In the genomic region with DNA sequence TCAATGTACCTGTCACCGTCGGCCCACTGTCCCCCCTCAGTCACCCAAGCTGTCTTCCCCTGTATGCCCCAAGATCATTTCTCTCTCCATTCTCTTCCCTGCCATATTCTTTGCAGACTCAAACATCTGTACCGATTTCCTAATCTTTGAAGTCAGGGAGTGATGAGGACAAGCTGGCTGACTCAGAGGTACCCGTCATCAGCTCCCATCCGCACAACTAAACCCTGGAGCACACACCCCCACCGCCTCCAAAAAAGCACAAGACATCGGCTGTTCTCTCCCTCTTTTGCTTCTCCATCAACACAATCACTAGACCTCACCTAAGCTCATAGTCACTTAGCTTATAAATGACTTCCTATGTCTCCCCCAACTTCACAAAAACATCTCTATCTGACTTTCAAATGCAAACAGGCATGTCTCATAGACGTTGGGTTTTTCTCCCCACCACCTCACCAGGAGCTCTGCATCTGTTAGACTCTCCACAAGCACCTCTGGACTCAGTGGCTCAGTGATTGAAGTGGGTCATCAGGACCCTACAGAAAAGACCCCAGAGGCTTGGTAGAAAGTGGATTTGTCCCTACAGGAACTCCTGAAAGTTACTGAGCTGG, we compare ENCODE assay signal across 14 cellular contexts. TPM values are rescaled to one million over a fixed set of nuclear protein-coding genes. Genes with fewer than 3 reads are reported as not detected.
A peak's percentile ranks its signal among the peaks of the same experiment; 100 is the strongest.
DNase-seq lines count a peak whose midpoint lies in the region; ATAC-seq and TF ChIP-seq lines count a peak whose summit lies in the region.
"Had no signal": no experiment of that assay in that cellular context is flagged by ENCODE, and none has a peak within 500 bp of the region (broad histone marks: within the 10 kb centered on the region; RNA-seq: fewer than 3 reads in every experiment).

No MANE protein-coding gene starts in this region.

- no peaks in the 10 kb centered on the region for H3K36me3 ChIP-seq in endodermal cell (ENCODE audit: control insufficient read depth, insufficient read depth, low read length)
- H3K36me3 ChIP-seq: uterus had no signal

- no peaks in the 10 kb centered on the region for H3K4me1 ChIP-seq in endodermal cell (ENCODE audit: control insufficient read depth, insufficient read depth, low read length)
- H3K4me1 ChIP-seq: uterus had no signal

- H3K9me3 Mint-ChIP-seq in activated T-cell treated with anti-CD3 and anti-CD28 coated beads, Interleukin-2, amount 50 U/mL, for 72 hours = no peaks in the 10 kb centered on the region
- no peaks in the 10 kb centered on the region for H3K9me3 Mint-ChIP-seq in activated naive CD8-positive, alpha-beta T cell treated with anti-CD3 and anti-CD28 coated beads for 36 hours
- no peaks in the 10 kb centered on the region for H3K9me3 Mint-ChIP-seq in stimulated activated naive CD8-positive, alpha-beta T cell treated with anti-CD3 and anti-CD28 coated beads, Interleukin-15, amount 100 ng/mL, for 72 hours
- no peaks in the 10 kb centered on the region for H3K9me3 Mint-ChIP-seq in endodermal cell

- H3K4me1 Mint-ChIP-seq in activated T-cell treated with anti-CD3 and anti-CD28 coated beads, Interleukin-2, amount 50 U/mL, for 72 hours (ENCODE audit: low read depth) = peaks cover 11% of the 10 kb centered on the region
- peaks cover 15% of the 10 kb centered on the region for H3K4me1 Mint-ChIP-seq in activated naive CD8-positive, alpha-beta T cell treated with anti-CD3 and anti-CD28 coated beads for 36 hours
- H3K4me1 Mint-ChIP-seq in stimulated activated naive CD8-positive, alpha-beta T cell treated with anti-CD3 and anti-CD28 coated beads, Interleukin-15, amount 100 ng/mL, for 72 hours = peaks cover 15% of the 10 kb centered on the region
- H3K4me1 Mint-ChIP-seq in endodermal cell = no peaks in the 10 kb centered on the region

- TF ChIP-seq CTCF in fibroblast of villous mesenchyme (IDR thresholded peaks at IDR 0.05; ENCODE audit: insufficient read depth, low read depth, low read length) = no peak
- TF ChIP-seq CTCF in endodermal cell (conservative IDR thresholded peaks at IDR 0.05) = no peak

- peaks cover 31% of the 10 kb centered on the region for H3K27me3 Mint-ChIP-seq in activated T-cell treated with anti-CD3 and anti-CD28 coated beads, Interleukin-2, amount 50 U/mL, for 72 hours (ENCODE audit: low read depth)
- H3K27me3 Mint-ChIP-seq in activated naive CD8-positive, alpha-beta T cell treated with anti-CD3 and anti-CD28 coated beads for 36 hours = peaks cover 31% of the 10 kb centered on the region
- peaks cover 15% of the 10 kb centered on the region for H3K27me3 Mint-ChIP-seq in stimulated activated naive CD8-positive, alpha-beta T cell treated with anti-CD3 and anti-CD28 coated beads, Interleukin-15, amount 100 ng/mL, for 72 hours
- H3K27me3 Mint-ChIP-seq in endodermal cell (ENCODE audit: insufficient read depth) = peaks cover 28% of the 10 kb centered on the region

- no peak overlapping the region for H3K9ac ChIP-seq in endodermal cell (ENCODE audit: extremely low read depth, low read length, poor library complexity, severe bottlenecking)

- 72 to 81% methylated on average over 7 to 8 of the region's 8 CpGs for WGBS in endodermal cell (ENCODE audit: insufficient coverage in 1 of 2, insufficient read length in 1 of 2), 2 experiments

- H3K4me3 ChIP-seq in fibroblast of villous mesenchyme (ENCODE audit: low read depth, low read length) (no peak overlapping the region), endodermal cell (ENCODE audit: low read length) (no peak overlapping the region)
- H3K4me3 ChIP-seq: uterus had no signal

- no peak overlapping the region for H3K27ac Mint-ChIP-seq in activated T-cell treated with anti-CD3 and anti-CD28 coated beads, Interleukin-2, amount 50 U/mL, for 72 hours
- peak overlapping the region; percentile 62 for H3K27ac Mint-ChIP-seq in activated naive CD8-positive, alpha-beta T cell treated with anti-CD3 and anti-CD28 coated beads for 36 hours
- peak overlapping the region in 1 of 2 donors; percentile 5 for H3K27ac Mint-ChIP-seq in stimulated activated naive CD8-positive, alpha-beta T cell treated with anti-CD3 and anti-CD28 coated beads, Interleukin-15, amount 100 ng/mL, for 72 hours
- H3K27ac Mint-ChIP-seq in endodermal cell = no peak overlapping the region

- ATAC-seq in activated T-cell treated with anti-CD3 and anti-CD28 coated beads, Interleukin-2, amount 50 U/mL, for 72 hours (replicated peaks in 1 of 2) = peak; percentile 39 to 63
- ATAC-seq in stimulated activated naive CD8-positive, alpha-beta T cell treated with anti-CD3 and anti-CD28 coated beads, Interleukin-15, amount 100 ng/mL, for 72 hours = peak; percentile 31
- no peak for ATAC-seq in GM21381 (IDR thresholded peaks at IDR 0.05; ENCODE audit: unreplicated experiment)

- H3K4me3 Mint-ChIP-seq in activated T-cell treated with anti-CD3 and anti-CD28 coated beads, Interleukin-2, amount 50 U/mL, for 72 hours = no peak overlapping the region
- H3K4me3 Mint-ChIP-seq in activated naive CD8-positive, alpha-beta T cell treated with anti-CD3 and anti-CD28 coated beads for 36 hours = no peak overlapping the region
- peak overlapping the region in 1 of 2 donors; percentile 11 for H3K4me3 Mint-ChIP-seq in stimulated activated naive CD8-positive, alpha-beta T cell treated with anti-CD3 and anti-CD28 coated beads, Interleukin-15, amount 100 ng/mL, for 72 hours
- no peak overlapping the region for H3K4me3 Mint-ChIP-seq in endodermal cell

- H3K36me3 Mint-ChIP-seq in activated T-cell treated with anti-CD3 and anti-CD28 coated beads, Interleukin-2, amount 50 U/mL, for 72 hours (ENCODE audit: insufficient read depth in 2 of 2) = no peaks in the 10 kb centered on the region
- H3K36me3 Mint-ChIP-seq in activated naive CD8-positive, alpha-beta T cell treated with anti-CD3 and anti-CD28 coated beads for 36 hours = no peaks in the 10 kb centered on the region
- H3K36me3 Mint-ChIP-seq in endodermal cell (ENCODE audit: low read depth) = no peaks in the 10 kb centered on the region

- H3K27ac ChIP-seq in endodermal cell (ENCODE audit: low read depth, low read length) = no peak overlapping the region
- H3K27ac ChIP-seq: uterus had no signal

- H3K27me3 ChIP-seq in endodermal cell (ENCODE audit: control insufficient read depth, insufficient read depth, low read length, poor library complexity, severe bottlenecking) = peaks cover 4% of the 10 kb centered on the region
- H3K27me3 ChIP-seq: uterus had no signal

- H3K9me3 ChIP-seq in endodermal cell (ENCODE audit: control insufficient read depth, low read length) = no peaks in the 10 kb centered on the region
- H3K9me3 ChIP-seq: uterus had no signal

- DNase-seq in activated T-cell treated with anti-CD3 and anti-CD28 coated beads, Interleukin-2, amount 50 U/mL, for 72 hours = no peak
- no peak for DNase-seq in activated T-cell treated with anti-CD3 and anti-CD28 coated beads, Interleukin-2, amount 50 U/mL, for 48 hours
- no peak for DNase-seq in activated naive CD8-positive, alpha-beta T cell treated with anti-CD3 and anti-CD28 coated beads for 36 hours
- peak; percentile 54 for DNase-seq in fibroblast of villous mesenchyme (ENCODE audit: low read depth)
- DNase-seq in stimulated activated naive CD8-positive, alpha-beta T cell treated with anti-CD3 and anti-CD28 coated beads, Interleukin-15, amount 100 ng/mL, for 72 hours = no peak
- DNase-seq in endodermal cell = no peak
- no peak for DNase-seq in NOMO-1 (lab: John Stamatoyannopoulos, UW; ENCODE audit: unreplicated experiment in 2 of 2)
- DNase-seq: activated CD4-positive, alpha-beta T cell treated with anti-CD3 and anti-CD28 coated beads for 4 hours; effector CD4-positive, alpha-beta T cell; NCI-H2029; NCI-H526 treated with DMSO at 0.1 percent for 48 hours; stimulated activated naive CD4-positive, alpha-beta T cell; uterus had no signal

RNA-seq across cellular contexts. Expression of a gene that starts 11.5 kb away (rescaled TPM):
- total RNA-seq in activated T-cell treated with anti-CD3 and anti-CD28 coated beads, Interleukin-2, amount 50 U/mL, for 72 hours = 10 to 100 TPM; 29.4 to 39.9 TPM
- total RNA-seq in activated naive CD8-positive, alpha-beta T cell treated with anti-CD3 and anti-CD28 coated beads for 36 hours = 10 to 100 TPM; 31.0 to 31.7 TPM
- total RNA-seq in fibroblast of villous mesenchyme (under 0.01 and 0.64 TPM in 2 replicates), endodermal cell (1 to 10 TPM; 1.5 to 2.1 TPM)
- 1.2 TPM for polyA plus RNA-seq in endodermal cell (2013, experiment 1 of 2)
- 0.87 TPM for polyA plus RNA-seq in endodermal cell (2013, experiment 2 of 2)

Comparison
In these comparisons a context has a peak if more than half of its experiments do, and no peak if none do; other contexts are left out.
1. RNA of a gene that starts 11.5 kb away (total RNA-seq): 29.4 to 39.9 TPM in activated T-cell treated with anti-CD3 and anti-CD28 coated beads, Interleukin-2, amount 50 U/mL, for 72 hours and 31.0 to 31.7 TPM in activated naive CD8-positive, alpha-beta T cell treated with anti-CD3 and anti-CD28 coated beads for 36 hours; 1.5 to 2.1 TPM in endodermal cell and under 0.01 to 0.64 TPM in fibroblast of villous mesenchyme; every median in the first group is over 4 times any median in the second.